ENCODE assay signal across 8 cellular contexts in the genomic region with DNA sequence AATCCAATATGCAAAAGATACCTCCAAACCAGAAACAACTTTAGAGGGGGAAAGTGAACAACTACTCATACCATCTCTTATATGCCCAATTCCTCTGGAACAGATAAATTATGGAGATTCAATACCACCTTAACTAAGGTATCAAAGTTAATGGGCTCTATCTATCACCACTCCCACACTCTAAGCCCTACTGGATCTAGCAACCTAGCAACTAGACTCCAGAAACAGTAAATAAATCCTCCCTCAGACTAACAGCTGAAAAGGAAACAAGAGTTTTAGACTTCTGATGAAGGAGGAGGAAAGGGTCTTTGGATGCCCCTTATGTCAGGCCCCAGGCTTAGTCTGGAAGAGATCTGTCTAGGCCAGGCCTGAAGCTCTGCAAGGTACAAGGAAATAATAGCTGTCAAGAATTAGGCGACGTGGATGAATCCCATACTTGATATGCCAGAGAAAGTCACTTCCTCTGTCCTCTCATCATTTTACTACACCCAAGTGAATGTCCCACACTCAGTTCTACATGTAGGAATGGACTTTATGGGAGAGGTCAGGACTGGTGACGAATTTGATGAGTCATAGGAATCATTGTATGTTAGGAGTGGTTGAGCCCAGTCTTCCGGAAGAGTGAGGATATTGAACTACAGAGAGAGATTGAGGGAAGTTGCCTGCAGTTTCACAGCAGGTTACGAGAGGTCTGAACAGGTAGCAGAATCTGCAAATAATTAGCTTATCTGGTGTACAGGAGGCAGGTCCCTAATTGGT.
DNase-seq lines count a peak whose midpoint lies in the region; ATAC-seq and TF ChIP-seq lines count a peak whose summit lies in the region.
"Had no signal": no experiment of that assay in that cellular context is flagged by ENCODE, and none has a peak within 500 bp of the region (broad histone marks: within the 10 kb centered on the region; RNA-seq: fewer than 3 reads in every experiment).

No MANE protein-coding gene starts in this region.

- no peak overlapping the region for H3K56ac ChIP-seq in H9 (ENCODE audit: insufficient read length, low read depth, low read length)

- no peak overlapping the region for H3K14ac ChIP-seq in H9 (ENCODE audit: insufficient read depth, low read length)

- no peak overlapping the region for H2BK5ac ChIP-seq in H9 (ENCODE audit: insufficient read length, low read length)

- no peak overlapping the region for H2AK5ac ChIP-seq in H9 (ENCODE audit: insufficient read length, low read length)

- H4K8ac ChIP-seq in H9 (replicated peaks; ENCODE audit: insufficient read length, low read depth, low read length): no peak overlapping the region

- H2BK15ac ChIP-seq in H9 (ENCODE audit: low read depth, low read length): no peak overlapping the region

- H3K79me1 ChIP-seq in H9 (ENCODE audit: insufficient read depth, low read depth, low read length, poor library complexity, severe bottlenecking): no peaks in the 10 kb centered on the region

- DNase-seq in H9: no peak
- DNase-seq in T-helper 2 cell treated with Interferon-gamma antibody and Interleukin-4, amounts not matched to agents 5 μg/mL and 100 μg/mL, for 36 hours (ENCODE audit: low spot score): no peak
- DNase-seq in right atrium auricular region (ENCODE audit: low spot score): no peak
- peak; percentile 79 for DNase-seq in stromal cell of bone marrow (ENCODE audit: low read depth)
- no peak for DNase-seq in activated effector memory CD4-positive, alpha-beta T cell treated with anti-CD3 and anti-CD28 coated beads, Interleukin-2, amount 50 U/mL, for 16 hours
- no peak for DNase-seq in NOMO-1 (lab: John Stamatoyannopoulos, UW; ENCODE audit: unreplicated experiment in 2 of 2)

- no peaks in the 10 kb centered on the region for H4K20me1 ChIP-seq in H9 (ENCODE audit: control insufficient read depth, insufficient read depth, insufficient read length)

- H3K4me3 Mint-ChIP-seq in H9: no peak overlapping the region
- H3K4me3 Mint-ChIP-seq in T-helper 2 cell treated with Interferon-gamma antibody and Interleukin-4, amounts not matched to agents 5 μg/mL and 100 μg/mL, for 36 hours: no peak overlapping the region

- H3K27ac Mint-ChIP-seq in H9: peak overlapping the region in 2 of 3 experiments; percentile 0 to 23; a peak in 1 of 7 replicates
- H3K27ac Mint-ChIP-seq in T-helper 2 cell treated with Interferon-gamma antibody and Interleukin-4, amounts not matched to agents 5 μg/mL and 100 μg/mL, for 36 hours: peak overlapping the region; percentile 22

- H2BK12ac ChIP-seq in H9 (ENCODE audit: insufficient read length, low read depth, low read length): no peak overlapping the region

- H4K5ac ChIP-seq in H9 (ENCODE audit: insufficient read length, low read depth, low read length): no peak overlapping the region

- H3K4me1 Mint-ChIP-seq in H9: peaks cover 42 to 48% of the 10 kb centered on the region in 2 experiments
- peaks cover 44% of the 10 kb centered on the region for H3K4me1 Mint-ChIP-seq in T-helper 2 cell treated with Interferon-gamma antibody and Interleukin-4, amounts not matched to agents 5 μg/mL and 100 μg/mL, for 36 hours (ENCODE audit: low read depth)

- TF ChIP-seq CTCF in H9 (conservative IDR thresholded peaks at IDR 0.05): no peak
- TF ChIP-seq CTCF in right atrium auricular region (IDR thresholded peaks at IDR 0.05): no peak

- H3K9me3 Mint-ChIP-seq in H9: no peaks in the 10 kb centered on the region
- H3K9me3 Mint-ChIP-seq in T-helper 2 cell treated with Interferon-gamma antibody and Interleukin-4, amounts not matched to agents 5 μg/mL and 100 μg/mL, for 36 hours: no peaks in the 10 kb centered on the region

- H4K91ac ChIP-seq in H9 (ENCODE audit: insufficient read length, low read depth, low read length): no peak overlapping the region

- H3K4ac ChIP-seq in H9 (ENCODE audit: low read depth, low read length): no peak overlapping the region

- no peak overlapping the region for H2BK20ac ChIP-seq in H9 (ENCODE audit: low read depth, low read length, poor library complexity, severe bottlenecking)

- no peaks in the 10 kb centered on the region for H3K27me3 Mint-ChIP-seq in H9 (ENCODE audit: low read depth)
- no peaks in the 10 kb centered on the region for H3K27me3 Mint-ChIP-seq in T-helper 2 cell treated with Interferon-gamma antibody and Interleukin-4, amounts not matched to agents 5 μg/mL and 100 μg/mL, for 36 hours (ENCODE audit: low read depth)

- no peak for ATAC-seq in HG02938 (IDR thresholded peaks at IDR 0.05; ENCODE audit: unreplicated experiment)

- no peaks in the 10 kb centered on the region for H3K36me3 Mint-ChIP-seq in H9 (ENCODE audit: insufficient read depth in 1 of 3, low read depth in 3 of 3)
- no peaks in the 10 kb centered on the region for H3K36me3 Mint-ChIP-seq in T-helper 2 cell treated with Interferon-gamma antibody and Interleukin-4, amounts not matched to agents 5 μg/mL and 100 μg/mL, for 36 hours (ENCODE audit: low read depth)

- H3K4me1 ChIP-seq in H9 (ENCODE audit: insufficient read depth, low read length) (peaks cover 4% of the 10 kb centered on the region), right atrium auricular region (peaks cover 0 to 79% of the 10 kb centered on the region in 2 donors)

- H3K36me3 ChIP-seq in right atrium auricular region: no peaks in the 10 kb centered on the region
- H3K36me3 ChIP-seq: cardiac muscle cell had no signal

- H3K27ac ChIP-seq in H9 (ENCODE audit: insufficient read length, low read depth, low read length) (no peak overlapping the region), right atrium auricular region (peak overlapping the region; percentile 70 to 85)
- H3K27ac ChIP-seq: cardiac muscle cell had no signal

- H3K27me3 ChIP-seq in H9 (ENCODE audit: insufficient read depth, low read length) (no peaks in the 10 kb centered on the region), right atrium auricular region (no peaks in the 10 kb centered on the region)
- H3K27me3 ChIP-seq: cardiac muscle cell had no signal

- H3K9ac ChIP-seq in H9 (ENCODE audit: extremely low read depth, insufficient read length, low read length): no peak overlapping the region

- H3K4me2 ChIP-seq in H9 (ENCODE audit: insufficient read depth, insufficient read length, low read length): no peak overlapping the region

- no peaks in the 10 kb centered on the region for H3K23me2 ChIP-seq in H9 (ENCODE audit: insufficient read length, low read depth, low read length, poor library complexity, severe bottlenecking)

- H3K9me3 ChIP-seq in H9 (ENCODE audit: control insufficient read depth, low read depth, low read length): no peaks in the 10 kb centered on the region
- no peaks in the 10 kb centered on the region for H3K9me3 ChIP-seq in right atrium auricular region

- H3T11ph ChIP-seq in H9 (ENCODE audit: low read length): no peak overlapping the region

- H2AFZ ChIP-seq in H9 (ENCODE audit: low read length): no peak overlapping the region

- H2BK120ac ChIP-seq in H9 (ENCODE audit: low read depth, low read length, poor library complexity, severe bottlenecking): no peak overlapping the region

- WGBS in H9 (ENCODE audit: extremely low coverage, insufficient read length, low lambda C conversion rate): no CpG with 5 or more reads among the region's 5 CpGs

- no peak overlapping the region for H3K4me3 ChIP-seq in right atrium auricular region
- H3K4me3 ChIP-seq: cardiac muscle cell had no signal

- H3K79me2 ChIP-seq in H9 (ENCODE audit: insufficient read depth, low read length): peaks cover 7% of the 10 kb centered on the region; the same call in 1 of the 2 replicates

- H3K18ac ChIP-seq in H9 (ENCODE audit: insufficient read length, low read depth, low read length): no peak overlapping the region

- H3K23ac ChIP-seq in H9 (ENCODE audit: insufficient read length, low read depth, low read length): no peak overlapping the region
